Comparison of ENCODE assay signal across 8 cellular contexts in the genomic region with DNA sequence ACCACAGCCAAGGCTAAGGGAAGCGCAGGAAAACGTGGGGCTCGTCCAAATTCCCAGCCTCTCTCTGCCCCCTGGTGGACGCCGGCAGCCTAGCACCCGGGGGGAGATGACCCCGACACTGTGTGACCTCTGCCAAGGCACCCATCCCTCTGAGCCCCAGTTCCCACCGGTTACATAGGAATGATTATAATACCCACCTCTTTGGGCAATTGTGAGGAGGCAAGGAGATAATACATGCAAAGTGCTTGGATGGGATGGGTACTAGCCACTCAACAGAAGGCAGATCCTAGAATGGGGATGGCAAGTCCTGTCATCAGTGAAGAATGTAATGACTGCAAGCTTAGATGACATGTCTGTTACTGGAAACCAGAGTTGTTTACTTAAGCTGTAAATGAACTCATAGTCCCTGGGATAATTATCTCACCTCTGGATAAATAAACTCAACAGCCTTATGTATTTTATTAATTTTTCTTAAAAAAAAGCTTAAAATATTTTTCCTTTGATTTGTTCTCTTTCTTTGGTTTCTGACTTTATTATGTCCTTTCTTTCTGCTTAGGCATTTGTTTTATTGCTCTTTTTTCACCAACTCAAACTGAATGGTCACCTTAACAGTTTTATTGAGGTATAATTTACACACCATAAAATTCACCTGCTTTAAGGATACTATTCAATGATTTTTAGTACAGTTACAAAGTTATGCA. TPM values are rescaled to one million over a fixed set of nuclear protein-coding genes. Genes with fewer than 3 reads are reported as not detected.
A peak's percentile ranks its signal among the peaks of the same experiment; 100 is the strongest.
DNase-seq lines count a peak whose midpoint lies in the region; ATAC-seq and TF ChIP-seq lines count a peak whose summit lies in the region.

No MANE protein-coding gene starts in this region.

- DNase-seq in AG09309 (ENCODE audit: low read depth) (peak; percentile 35), NCI-H510A (lab: John Stamatoyannopoulos, UW) (peak; percentile 100), dermis blood vessel endothelial cell (peak; percentile 66), medulla oblongata (ENCODE audit: extremely low spot score) (peak; percentile 45)
- peak; percentile 65 for DNase-seq in activated CD4-positive, alpha-beta T cell treated with anti-CD3 and anti-CD28 coated beads, Interleukin-2, amount 50 U/mL, for 1 hour
- peak; percentile 50 for DNase-seq in stimulated activated CD8-positive, alpha-beta memory T cell treated with anti-CD3 and anti-CD28 coated beads, Interleukin-15, amount 100 ng/mL, for 24 hours (ENCODE audit: low read depth)

- ATAC-seq in GM18861 (IDR thresholded peaks at IDR 0.05; ENCODE audit: unreplicated experiment) (peak; percentile 40), HG03064 (IDR thresholded peaks at IDR 0.05; ENCODE audit: low read depth, unreplicated experiment) (peak; percentile 41)

- no peak overlapping the region for H3K4me3 ChIP-seq in AG09309 (ENCODE audit: control insufficient read depth, low read depth, low read length)

- TF ChIP-seq CTCF in AG09309 (IDR thresholded peaks at IDR 0.05; ENCODE audit: control insufficient read depth, insufficient read depth, low read depth, low read length, missing control alignments): peak; percentile 57

RNA-seq across cellular contexts. Expression of a gene that starts 11.3 kb away (rescaled TPM):
- 0.17 and 0.47 TPM in 2 replicates for total RNA-seq in dermis blood vessel endothelial cell

RNA-seq across cellular contexts. Expression of a gene that starts 28.8 kb away (rescaled TPM):
- total RNA-seq in dermis blood vessel endothelial cell: 2.9 and 7.0 TPM in 2 replicates

Comparison
In these comparisons a context has a peak if more than half of its experiments do, and no peak if none do; other contexts are left out.
1. DNase-seq: peak in every context shown above with its lines; median percentile 100 in NCI-H510A; 66 in dermis blood vessel endothelial cell; 65 in activated CD4-positive, alpha-beta T cell treated with anti-CD3 and anti-CD28 coated beads, Interleukin-2, amount 50 U/mL, for 1 hour; 50 in stimulated activated CD8-positive, alpha-beta memory T cell treated with anti-CD3 and anti-CD28 coated beads, Interleukin-15, amount 100 ng/mL, for 24 hours; 45 in medulla oblongata; 35 in AG09309.